ENCODE assay signal across 20 cellular contexts in genomic region chr12:25018146-25018545, GRCh38.
"Had no signal": no experiment of that assay in that cellular context is flagged by ENCODE, and none has a peak within 500 bp of the region (broad histone marks: within the 10 kb centered on the region; RNA-seq: fewer than 3 reads in every experiment).

No MANE protein-coding gene starts in this region.

- H3K27ac ChIP-seq: esophagus squamous epithelium, gastroesophageal sphincter, ovary, right atrium auricular region, sigmoid colon, skin epidermis, suprapubic skin, tibial artery, upper lobe of left lung had no signal

- H3K4me1 Mint-ChIP-seq: natural killer cell, neural crest cell had no signal

- H3K4me3 Mint-ChIP-seq: natural killer cell, neural crest cell had no signal

- H3K4me3 ChIP-seq: esophagus squamous epithelium, gastroesophageal sphincter, mucosa of descending colon, ovary, right atrium auricular region, sigmoid colon, skin epidermis, suprapubic skin, tibial artery, upper lobe of left lung had no signal

- H3K36me3 ChIP-seq: esophagus squamous epithelium, gastroesophageal sphincter, ovary, right atrium auricular region, sigmoid colon, suprapubic skin, tibial artery, upper lobe of left lung had no signal

- H3K9me3 ChIP-seq: esophagus squamous epithelium, mucosa of descending colon, tibial artery had no signal

- H3K9me3 Mint-ChIP-seq: natural killer cell had no signal

- H3K27me3 ChIP-seq: esophagus squamous epithelium, gastroesophageal sphincter, ovary, right atrium auricular region, sigmoid colon, suprapubic skin, tibial artery, upper lobe of left lung had no signal

- H3K36me3 Mint-ChIP-seq: natural killer cell had no signal

- H3K4me1 ChIP-seq: gastroesophageal sphincter, right atrium auricular region, sigmoid colon, upper lobe of left lung had no signal

- H3K27ac Mint-ChIP-seq: natural killer cell had no signal

- DNase-seq: cortex of kidney; esophagus squamous epithelium; foreskin fibroblast; glutamatergic neuron; islet precursor cell; mucosa of descending colon; natural killer cell; nucleus accumbens; ovary; sigmoid colon; stimulated activated CD4-positive, alpha-beta T cell treated with anti-CD3 and anti-CD28 coated beads, Interleukin-12 subunit alpha, Interleukin-12 subunit beta, amount 100 ng/mL, for 4 hours; stimulated activated naive CD8-positive, alpha-beta T cell treated with anti-CD3 and anti-CD28 coated beads, Interleukin-15, Interleukin-2, amounts not matched to agents 100 U/mL and 50 U/mL, for 24 hours; tibial artery; upper lobe of left lung had no signal

- ATAC-seq: gastroesophageal sphincter; left lobe of liver; mucosa of descending colon; natural killer cell; stimulated activated naive CD8-positive, alpha-beta T cell treated with anti-CD3 and anti-CD28 coated beads, Interleukin-15, Interleukin-2, amounts not matched to agents 100 U/mL and 50 U/mL, for 24 hours had no signal
